ENCODE assay signal across 18 cellular contexts in the genomic region with DNA sequence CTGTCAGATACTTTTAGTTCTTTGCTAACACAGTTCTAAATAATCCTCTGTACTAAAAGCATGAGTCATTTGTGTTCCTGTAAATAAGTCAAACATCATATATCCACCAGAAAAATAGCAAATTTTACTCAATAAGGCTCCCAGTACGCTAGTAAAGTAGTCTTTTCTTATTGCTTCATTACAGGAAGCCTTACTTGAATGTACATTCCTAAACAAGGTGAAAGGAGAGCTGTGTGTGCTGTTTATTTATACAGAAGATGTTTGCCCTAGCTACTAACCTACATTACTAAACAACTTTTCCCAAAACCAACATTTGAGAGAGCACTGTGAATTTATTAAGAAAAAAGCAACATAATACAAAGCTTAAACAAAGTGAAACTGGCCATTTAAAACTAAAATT. TPM values are rescaled to one million over a fixed set of nuclear protein-coding genes. Genes with fewer than 3 reads are reported as not detected.
DNase-seq lines count a peak whose midpoint lies in the region; ATAC-seq and TF ChIP-seq lines count a peak whose summit lies in the region.
"Had no signal": no experiment of that assay in that cellular context is flagged by ENCODE, and none has a peak within 500 bp of the region (broad histone marks: within the 10 kb centered on the region; RNA-seq: fewer than 3 reads in every experiment).

No MANE protein-coding gene starts in this region.

- peaks cover 36% of the 10 kb centered on the region for H3K4me1 ChIP-seq in SJSA1 (replicated peaks)
- no peaks in the 10 kb centered on the region for H3K4me1 ChIP-seq in gastroesophageal sphincter

- H3K27me3 ChIP-seq in SJSA1 (replicated peaks) (no peaks in the 10 kb centered on the region), gastroesophageal sphincter (no peaks in the 10 kb centered on the region)

- H3K27ac ChIP-seq in SJSA1: peak overlapping the region; percentile 36
- no peak overlapping the region for H3K27ac ChIP-seq in gastroesophageal sphincter
- H3K27ac ChIP-seq: C4-2B, GM23248 had no signal

- H3K36me3 ChIP-seq in SJSA1 (peaks cover 16% of the 10 kb centered on the region), gastroesophageal sphincter (peaks cover 0 to 31% of the 10 kb centered on the region in 2 donors)

- no peak for TF ChIP-seq EP300 in gastroesophageal sphincter (IDR thresholded peaks at IDR 0.05)

- TF ChIP-seq POLR2A in gastroesophageal sphincter (IDR thresholded peaks at IDR 0.05): no peak

- no peak for ATAC-seq in GM19455 (IDR thresholded peaks at IDR 0.05; ENCODE audit: unreplicated experiment)
- ATAC-seq in gastroesophageal sphincter: no peak
- ATAC-seq: GM12878, K562 had no signal

- DNase-seq in H4 (ENCODE audit: low spot score) (peak; percentile 26), SJSA1 (ENCODE audit: low read depth in 1 of 2, low spot score in 2 of 2) (peak in 1 of 2 experiments; percentile 60), fibroblast of gingiva (ENCODE audit: low read depth) (peak; percentile 51), renal cortical epithelial cell (ENCODE audit: low read depth) (peak; percentile 50), MV-4-11 (lab: John Stamatoyannopoulos, UW) (no peak), DMS53 treated with DMSO at 0.1 percent for 48 hours (lab: John Stamatoyannopoulos, UW; ENCODE audit: unreplicated experiment) (no peak)
- DNase-seq: COR-L47, GM23248, NCI-H1092 treated with DMSO at 0.1 percent for 48 hours, NCI-H1694 treated with DMSO at 0.1 percent for 48 hours, NCI-H446 treated with DMSO at 0.1 percent for 48 hours, NCI-H748 treated with DMSO at 0.1 percent for 48 hours, SHP77 had no signal

- H3K9me3 ChIP-seq in SJSA1 (replicated peaks) (no peaks in the 10 kb centered on the region), gastroesophageal sphincter (no peaks in the 10 kb centered on the region)

- H3K4me3 ChIP-seq in SJSA1 (no peak overlapping the region), gastroesophageal sphincter (no peak overlapping the region)
- H3K4me3 ChIP-seq: GM12878, GM23248, K562 had no signal

- 76 to 100% methylated on average over 1 of the region's 1 CpG for WGBS in gastroesophageal sphincter (ENCODE audit: low coverage in 1 of 2), 2 donors

- TF ChIP-seq CTCF in gastroesophageal sphincter (IDR thresholded peaks at IDR 0.05): no peak

RNA-seq across cellular contexts. Expression of a gene that starts 52.0 kb away (rescaled TPM):
- 7.0 and 8.4 TPM in 2 replicates for total RNA-seq in H4 (2014; rRNA removed; shearing (Covaris generic))
- 13.8 and 15.2 TPM in 2 replicates for total RNA-seq in SJSA1 (2014; rRNA removed; shearing (Covaris generic))
- total RNA-seq in renal cortical epithelial cell: 19.4 and 27.3 TPM in 2 replicates
- 10 to 100 TPM; 13.7 to 23.5 (median 15.4) TPM for total RNA-seq in gastroesophageal sphincter

Comparison
In these comparisons a context has a peak if more than half of its experiments do, and no peak if none do; other contexts are left out.
1. DNase-seq: peak in H4 (single experiment), fibroblast of gingiva (single experiment) and renal cortical epithelial cell (single experiment); none in MV-4-11 (single experiment) and DMS53 treated with DMSO at 0.1 percent for 48 hours (single experiment).